12 cellular contexts compared by ENCODE assay signal in genomic region chr12:89372584-89373370, GRCh38. TPM values are rescaled to one million over a fixed set of nuclear protein-coding genes. Genes with fewer than 3 reads are reported as not detected.
DNase-seq lines count a peak whose midpoint lies in the region; ATAC-seq and TF ChIP-seq lines count a peak whose summit lies in the region.
"Had no signal": no experiment of that assay in that cellular context is flagged by ENCODE, and none has a peak within 500 bp of the region (broad histone marks: within the 10 kb centered on the region; RNA-seq: fewer than 3 reads in every experiment).

No MANE protein-coding gene starts in this region.

- intact Hi-C loops in aorta (cut with DNase I), result no loop called here
- intact Hi-C loops in activated T-helper 2 cell treated with anti-CD3 and anti-CD28 coated beads, Interferon-gamma antibody, Interleukin-2, Interleukin-4, amounts not matched to agents 10 μg/mL and 5 μg/mL and 100 μg/mL, durations not matched to agents 14 hours and 24 hours and 36 hours (cut with micrococcal nuclease), result no loop called here

- H3K36me3 ChIP-seq in mesenchymal stem cell (ENCODE audit: control insufficient read depth in 1 of 2, insufficient read depth in 2 of 2, low read depth in 1 of 2, low read length in 2 of 2) (peaks cover 0 to 8% of the 10 kb centered on the region in 2 experiments), aorta (ENCODE audit: control insufficient read depth in 1 of 2, insufficient read depth in 2 of 2, low read length in 1 of 2) (no peaks in the 10 kb centered on the region)

- H3K4me3 Mint-ChIP-seq in activated naive CD8-positive, alpha-beta T cell treated with anti-CD3 and anti-CD28 coated beads, Interleukin-2, amount 50 U/mL, for 24 hours, result no peak overlapping the region
- H3K4me3 Mint-ChIP-seq in activated naive CD8-positive, alpha-beta T cell treated with anti-CD3 and anti-CD28 coated beads for 36 hours, result no peak overlapping the region
- H3K4me3 Mint-ChIP-seq in activated T-helper 2 cell treated with anti-CD3 and anti-CD28 coated beads, Interferon-gamma antibody, Interleukin-2, Interleukin-4, amounts not matched to agents 10 μg/mL and 5 μg/mL and 100 μg/mL, durations not matched to agents 14 hours and 24 hours and 36 hours (ENCODE audit: low read depth), result no peak overlapping the region
- H3K4me3 Mint-ChIP-seq: naive thymus-derived CD4-positive, alpha-beta T cell; T-helper 2 cell treated with Interferon-gamma antibody and Interleukin-4, amounts not matched to agents 5 μg/mL and 100 μg/mL, for 36 hours had no signal

- ATAC-seq in activated naive CD8-positive, alpha-beta T cell treated with anti-CD3 and anti-CD28 coated beads, Interleukin-2, amount 50 U/mL, for 24 hours, result no peak
- ATAC-seq in aorta (ENCODE audit: low FRiP score), result no peak
- ATAC-seq: naive thymus-derived CD4-positive, alpha-beta T cell had no signal

- H3K36me3 Mint-ChIP-seq in activated naive CD8-positive, alpha-beta T cell treated with anti-CD3 and anti-CD28 coated beads, Interleukin-2, amount 50 U/mL, for 24 hours (ENCODE audit: low read depth), result no peaks in the 10 kb centered on the region
- H3K36me3 Mint-ChIP-seq in activated naive CD8-positive, alpha-beta T cell treated with anti-CD3 and anti-CD28 coated beads for 36 hours, result peaks cover 2% of the 10 kb centered on the region
- H3K36me3 Mint-ChIP-seq in activated T-helper 2 cell treated with anti-CD3 and anti-CD28 coated beads, Interferon-gamma antibody, Interleukin-2, Interleukin-4, amounts not matched to agents 10 μg/mL and 5 μg/mL and 100 μg/mL, durations not matched to agents 14 hours and 24 hours and 36 hours (ENCODE audit: low read depth), result peaks cover 15% of the 10 kb centered on the region

- H3K27me3 Mint-ChIP-seq in activated naive CD8-positive, alpha-beta T cell treated with anti-CD3 and anti-CD28 coated beads, Interleukin-2, amount 50 U/mL, for 24 hours, result no peaks in the 10 kb centered on the region
- H3K27me3 Mint-ChIP-seq in activated naive CD8-positive, alpha-beta T cell treated with anti-CD3 and anti-CD28 coated beads for 36 hours, result no peaks in the 10 kb centered on the region
- no peaks in the 10 kb centered on the region for H3K27me3 Mint-ChIP-seq in activated T-helper 2 cell treated with anti-CD3 and anti-CD28 coated beads, Interferon-gamma antibody, Interleukin-2, Interleukin-4, amounts not matched to agents 10 μg/mL and 5 μg/mL and 100 μg/mL, durations not matched to agents 14 hours and 24 hours and 36 hours (ENCODE audit: low read depth)
- H3K27me3 Mint-ChIP-seq: naive thymus-derived CD4-positive, alpha-beta T cell had no signal

- no peak overlapping the region for H2BK5ac ChIP-seq in mesenchymal stem cell (ENCODE audit: low read depth, low read length, poor library complexity, severe bottlenecking)

- H2BK12ac ChIP-seq in mesenchymal stem cell (ENCODE audit: low read length in 2 of 2), result peak overlapping the region; percentile 59 to 91

- H3K18ac ChIP-seq in mesenchymal stem cell (ENCODE audit: low read depth in 1 of 2, low read length in 2 of 2), result peak overlapping the region in 1 of 2 experiments; percentile 65

- peaks cover 26% of the 10 kb centered on the region for H3K4me1 Mint-ChIP-seq in activated naive CD8-positive, alpha-beta T cell treated with anti-CD3 and anti-CD28 coated beads, Interleukin-2, amount 50 U/mL, for 24 hours
- H3K4me1 Mint-ChIP-seq in activated naive CD8-positive, alpha-beta T cell treated with anti-CD3 and anti-CD28 coated beads for 36 hours, result peaks cover 22% of the 10 kb centered on the region
- peaks cover 50% of the 10 kb centered on the region for H3K4me1 Mint-ChIP-seq in activated T-helper 2 cell treated with anti-CD3 and anti-CD28 coated beads, Interferon-gamma antibody, Interleukin-2, Interleukin-4, amounts not matched to agents 10 μg/mL and 5 μg/mL and 100 μg/mL, durations not matched to agents 14 hours and 24 hours and 36 hours (ENCODE audit: low read depth)

- H3K23ac ChIP-seq in mesenchymal stem cell (ENCODE audit: low read length in 2 of 2), result no peak overlapping the region

- H4K91ac ChIP-seq in mesenchymal stem cell (ENCODE audit: low read length), result no peak overlapping the region

- no peaks in the 10 kb centered on the region for H3K9me3 Mint-ChIP-seq in activated naive CD8-positive, alpha-beta T cell treated with anti-CD3 and anti-CD28 coated beads, Interleukin-2, amount 50 U/mL, for 24 hours
- H3K9me3 Mint-ChIP-seq in activated naive CD8-positive, alpha-beta T cell treated with anti-CD3 and anti-CD28 coated beads for 36 hours, result no peaks in the 10 kb centered on the region
- peaks cover 3% of the 10 kb centered on the region for H3K9me3 Mint-ChIP-seq in activated T-helper 2 cell treated with anti-CD3 and anti-CD28 coated beads, Interferon-gamma antibody, Interleukin-2, Interleukin-4, amounts not matched to agents 10 μg/mL and 5 μg/mL and 100 μg/mL, durations not matched to agents 14 hours and 24 hours and 36 hours

- H3K27me3 ChIP-seq in mesenchymal stem cell (ENCODE audit: control insufficient read depth in 1 of 2, insufficient read depth in 1 of 2, low read length in 2 of 2), result no peaks in the 10 kb centered on the region
- no peaks in the 10 kb centered on the region for H3K27me3 ChIP-seq in aorta (ENCODE audit: control insufficient read depth in 1 of 2, insufficient read depth in 2 of 2, low read length in 1 of 2)

- no peak for TF ChIP-seq CTCF in epithelial cell of esophagus (IDR thresholded peaks at IDR 0.05; ENCODE audit: insufficient read depth, low read depth, low read length, missing control alignments)

- no peak overlapping the region for H3K4me2 ChIP-seq in mesenchymal stem cell (ENCODE audit: low read length, poor library complexity, severe bottlenecking)

- H2BK120ac ChIP-seq in mesenchymal stem cell (ENCODE audit: low read depth, low read length), result peak overlapping the region; percentile 55

- H2BK15ac ChIP-seq in mesenchymal stem cell (ENCODE audit: low read depth, poor library complexity, severe bottlenecking), result peak overlapping the region; percentile 60

- no peak overlapping the region for H3K14ac ChIP-seq in mesenchymal stem cell (ENCODE audit: low read length in 2 of 2)

- WGBS in mesenchymal stem cell, result 86% methylated on average over 6 of the region's 6 CpGs
- WGBS in aorta, 2 donors, result 43 to 46% methylated on average over 6 of the region's 6 CpGs

- no peak overlapping the region for H3K9ac ChIP-seq in mesenchymal stem cell (ENCODE audit: low read length)

- H4K8ac ChIP-seq in mesenchymal stem cell (ENCODE audit: low read length), result peak overlapping the region; percentile 21

- H2AK5ac ChIP-seq in mesenchymal stem cell (ENCODE audit: low read length, severe bottlenecking), result peak overlapping the region; percentile 83

- H3K4me1 ChIP-seq in mesenchymal stem cell (ENCODE audit: control insufficient read depth, insufficient read depth, low read depth, low read length) (peaks cover 24% of the 10 kb centered on the region), aorta (ENCODE audit: control insufficient read depth in 1 of 2, insufficient read depth in 2 of 2, low read length in 2 of 2) (peaks cover 0 to 8% of the 10 kb centered on the region in 2 donors)

- no peak for DNase-seq in activated naive CD8-positive, alpha-beta T cell treated with anti-CD3 and anti-CD28 coated beads, Interleukin-2, amount 50 U/mL, for 24 hours
- no peak for DNase-seq in activated naive CD8-positive, alpha-beta T cell treated with anti-CD3 and anti-CD28 coated beads for 36 hours
- DNase-seq in epithelial cell of esophagus (ENCODE audit: low read depth) (peak; percentile 54), mesenchymal stem cell (no peak), aorta (no peak), NCI-H2081 treated with DMSO at 0.1 percent for 48 hours (lab: John Stamatoyannopoulos, UW) (no peak)
- DNase-seq in activated T-helper 2 cell treated with anti-CD3 and anti-CD28 coated beads, Interferon-gamma antibody, Interleukin-2, Interleukin-4, amounts not matched to agents 10 μg/mL and 5 μg/mL and 100 μg/mL, durations not matched to agents 14 hours and 24 hours and 36 hours (ENCODE audit: low spot score), result no peak
- no peak for DNase-seq in effector CD8-positive, alpha-beta T cell (lab: John Stamatoyannopoulos, UW)
- DNase-seq: activated CD4-positive, alpha-beta T cell treated with anti-CD3 and anti-CD28 coated beads, Interleukin-2, amount 50 U/mL, for 1 hour; cerebellar nuclear complex; naive thymus-derived CD4-positive, alpha-beta T cell had no signal

- H3K27ac ChIP-seq in mesenchymal stem cell (ENCODE audit: low read length, poor library complexity, severe bottlenecking) (peak overlapping the region; percentile 71), aorta (ENCODE audit: low read depth in 1 of 2, low read length in 2 of 2) (peak overlapping the region; percentile 65 to 85)

- H3K4ac ChIP-seq in mesenchymal stem cell (ENCODE audit: low read depth in 1 of 2, low read length in 2 of 2), result peak overlapping the region in 1 of 2 experiments; percentile 69

- no peak overlapping the region for H2AFZ ChIP-seq in mesenchymal stem cell (ENCODE audit: low read depth, low read length)

- H3K4me3 ChIP-seq in epithelial cell of esophagus (ENCODE audit: low read length), result no peak overlapping the region
- H3K4me3 ChIP-seq in mesenchymal stem cell (ENCODE audit: insufficient read depth in 1 of 2, low read depth in 1 of 2, low read length in 2 of 2), result no peak overlapping the region
- no peak overlapping the region for H3K4me3 ChIP-seq in aorta (ENCODE audit: low read length in 2 of 2)

- no peaks in the 10 kb centered on the region for H3K9me3 ChIP-seq in mesenchymal stem cell (ENCODE audit: control insufficient read depth, low read length)
- no peaks in the 10 kb centered on the region for H3K9me3 ChIP-seq in aorta (ENCODE audit: control insufficient read depth, low read length)

- peaks cover 4% of the 10 kb centered on the region for H3K79me1 ChIP-seq in mesenchymal stem cell (replicated peaks; ENCODE audit: low read length, poor library complexity, severe bottlenecking)

- H3K27ac Mint-ChIP-seq in activated naive CD8-positive, alpha-beta T cell treated with anti-CD3 and anti-CD28 coated beads, Interleukin-2, amount 50 U/mL, for 24 hours, result peak overlapping the region; percentile 23
- no peak overlapping the region for H3K27ac Mint-ChIP-seq in activated naive CD8-positive, alpha-beta T cell treated with anti-CD3 and anti-CD28 coated beads for 36 hours
- no peak overlapping the region for H3K27ac Mint-ChIP-seq in activated T-helper 2 cell treated with anti-CD3 and anti-CD28 coated beads, Interferon-gamma antibody, Interleukin-2, Interleukin-4, amounts not matched to agents 10 μg/mL and 5 μg/mL and 100 μg/mL, durations not matched to agents 14 hours and 24 hours and 36 hours
- H3K27ac Mint-ChIP-seq: T-helper 2 cell treated with Interferon-gamma antibody and Interleukin-4, amounts not matched to agents 5 μg/mL and 100 μg/mL, for 36 hours had no signal

RNA-seq across cellular contexts. Expression of gene DUSP6, which starts 20.5 kb away (rescaled TPM):
- 10 to 100 TPM; 15.3 to 15.6 TPM for total RNA-seq in activated naive CD8-positive, alpha-beta T cell treated with anti-CD3 and anti-CD28 coated beads for 36 hours
- polyA plus RNA-seq in mesenchymal stem cell (2013, experiment 1 of 2), result 111 TPM
- 114 TPM for polyA plus RNA-seq in mesenchymal stem cell (2013, experiment 2 of 2)
- total RNA-seq in aorta, result 10 to 100 TPM; 94.6 to 96.8 TPM
- polyA plus RNA-seq in aorta, result 10 to 100 TPM; 19.8 to 33.4 TPM
- 75.7 and 82.0 TPM in 2 replicates for total RNA-seq in activated T-helper 2 cell treated with anti-CD3 and anti-CD28 coated beads, Interferon-gamma antibody, Interleukin-2, Interleukin-4, amounts not matched to agents 10 μg/mL and 5 μg/mL and 100 μg/mL, durations not matched to agents 14 hours and 24 hours and 36 hours
